In the genomic region with DNA sequence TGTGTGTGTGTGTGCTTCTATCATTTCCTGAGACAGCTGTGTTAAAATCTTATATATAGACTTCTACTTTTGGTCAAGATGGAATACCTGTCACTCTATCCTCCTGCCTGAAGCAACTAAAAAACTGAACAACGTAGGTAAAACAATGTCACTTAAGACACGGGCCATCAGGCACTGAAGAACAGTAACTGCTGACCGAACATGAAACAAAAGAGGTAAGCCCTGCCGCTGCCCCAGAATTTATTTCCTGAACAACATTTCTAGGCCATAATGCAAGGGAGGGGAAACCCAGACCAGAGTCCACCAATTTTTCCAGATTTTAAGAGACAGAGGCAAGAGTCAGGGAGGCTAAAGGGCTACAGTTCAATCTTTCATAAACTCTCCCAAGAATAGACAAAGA, we compare ENCODE assay signal across 21 cellular contexts.
A peak's percentile ranks its signal among the peaks of the same experiment; 100 is the strongest.
DNase-seq lines count a peak whose midpoint lies in the region; ATAC-seq and FAIRE-seq lines count a peak whose summit lies in the region.
"Had no signal": no experiment of that assay in that cellular context is flagged by ENCODE, and none has a peak within 500 bp of the region (broad histone marks: within the 10 kb centered on the region; RNA-seq: fewer than 3 reads in every experiment).

No MANE protein-coding gene starts in this region.

- peaks cover 23% of the 10 kb centered on the region for H3K4me1 Mint-ChIP-seq in stimulated activated naive CD8-positive, alpha-beta T cell treated with anti-CD3 and anti-CD28 coated beads, Interleukin-15, Interleukin-2, amounts not matched to agents 100 ng/mL and 50 ng/mL, for 24 hours (ENCODE audit: low read depth)
- peaks cover 27% of the 10 kb centered on the region for H3K4me1 Mint-ChIP-seq in activated CD4-positive, alpha-beta memory T cell treated with anti-CD3 and anti-CD28 coated beads for 36 hours (ENCODE audit: low read depth)

- peak overlapping the region; percentile 69 for H3K27ac Mint-ChIP-seq in stimulated activated naive CD8-positive, alpha-beta T cell treated with anti-CD3 and anti-CD28 coated beads, Interleukin-15, Interleukin-2, amounts not matched to agents 100 ng/mL and 50 ng/mL, for 24 hours
- peak overlapping the region; percentile 65 for H3K27ac Mint-ChIP-seq in activated CD4-positive, alpha-beta memory T cell treated with anti-CD3 and anti-CD28 coated beads for 36 hours

- intact Hi-C loops in activated CD4-positive, alpha-beta memory T cell treated with anti-CD3 and anti-CD28 coated beads for 36 hours (cut with micrococcal nuclease), result loop anchor here (5.0 kb wide), 4 partner anchors 38 to 1313 kb away; no protein-coding TSS in a partner anchor
- intact Hi-C loops in left colon (cut with DNase I, micrococcal nuclease), result no loop called here

- H3K27me3 Mint-ChIP-seq in stimulated activated naive CD8-positive, alpha-beta T cell treated with anti-CD3 and anti-CD28 coated beads, Interleukin-15, Interleukin-2, amounts not matched to agents 100 ng/mL and 50 ng/mL, for 24 hours, result no peaks in the 10 kb centered on the region
- H3K27me3 Mint-ChIP-seq in activated CD4-positive, alpha-beta memory T cell treated with anti-CD3 and anti-CD28 coated beads for 36 hours, result no peaks in the 10 kb centered on the region

- ATAC-seq in stimulated activated naive CD8-positive, alpha-beta T cell treated with anti-CD3 and anti-CD28 coated beads, Interleukin-15, Interleukin-2, amounts not matched to agents 100 U/mL and 50 U/mL, for 24 hours, result no peak
- peak; percentile 20 for ATAC-seq in left colon
- no peak for ATAC-seq in HG02588 (IDR thresholded peaks at IDR 0.05; ENCODE audit: unreplicated experiment)
- ATAC-seq: gastrocnemius medialis, Panc1 had no signal

- no peak for DNase-seq in stimulated activated naive CD8-positive, alpha-beta T cell treated with anti-CD3 and anti-CD28 coated beads, Interleukin-15, Interleukin-2, amounts not matched to agents 100 U/mL and 50 U/mL, for 24 hours
- DNase-seq in activated CD4-positive, alpha-beta memory T cell treated with anti-CD3 and anti-CD28 coated beads for 36 hours, result no peak
- DNase-seq in left colon (no peak), urothelium cell line (ENCODE audit: low spot score) (no peak), NCI-H2171 (lab: John Stamatoyannopoulos, UW) (no peak)
- DNase-seq: caudate nucleus; COR-L47; gastrocnemius medialis; HCEC 1CT; hypothalamus; Karpas-422; NCI-H1092 treated with DMSO at 0.1 percent for 48 hours; NCI-H2081 treated with DMSO at 0.1 percent for 48 hours; NCI-H446 treated with DMSO at 0.1 percent for 48 hours; SJCRH30; stimulated activated naive CD4-positive, alpha-beta T cell; tibial artery had no signal

- H3K36me3 Mint-ChIP-seq in stimulated activated naive CD8-positive, alpha-beta T cell treated with anti-CD3 and anti-CD28 coated beads, Interleukin-15, Interleukin-2, amounts not matched to agents 100 ng/mL and 50 ng/mL, for 24 hours (ENCODE audit: low read depth), result peaks cover 29% of the 10 kb centered on the region
- peaks cover 5% of the 10 kb centered on the region for H3K36me3 Mint-ChIP-seq in activated CD4-positive, alpha-beta memory T cell treated with anti-CD3 and anti-CD28 coated beads for 36 hours

- POLR2A ChIA-PET in activated CD4-positive, alpha-beta memory T cell treated with anti-CD3 and anti-CD28 coated beads for 36 hours (lab: Charles Lee), result no interaction called here

- FAIRE-seq in urothelium cell line (lab: Jason Lieb, UNC), result no peak
- FAIRE-seq: keratinocyte had no signal

- CTCF ChIA-PET in activated CD4-positive, alpha-beta memory T cell treated with anti-CD3 and anti-CD28 coated beads for 36 hours (lab: Charles Lee), result interaction anchor here (0.7 to 1.4 kb wide), 6 partner anchors 24 to 588 kb away, joined by 3 to 5 read pairs (median 3); no protein-coding TSS in a partner anchor

- H3K9me3 Mint-ChIP-seq in stimulated activated naive CD8-positive, alpha-beta T cell treated with anti-CD3 and anti-CD28 coated beads, Interleukin-15, Interleukin-2, amounts not matched to agents 100 ng/mL and 50 ng/mL, for 24 hours, result no peaks in the 10 kb centered on the region
- no peaks in the 10 kb centered on the region for H3K9me3 Mint-ChIP-seq in activated CD4-positive, alpha-beta memory T cell treated with anti-CD3 and anti-CD28 coated beads for 36 hours

- H3K4me3 Mint-ChIP-seq in stimulated activated naive CD8-positive, alpha-beta T cell treated with anti-CD3 and anti-CD28 coated beads, Interleukin-15, Interleukin-2, amounts not matched to agents 100 ng/mL and 50 ng/mL, for 24 hours, result no peak overlapping the region
- no peak overlapping the region for H3K4me3 Mint-ChIP-seq in activated CD4-positive, alpha-beta memory T cell treated with anti-CD3 and anti-CD28 coated beads for 36 hours
